ENCODE assay signal across 18 cellular contexts in the genomic region with DNA sequence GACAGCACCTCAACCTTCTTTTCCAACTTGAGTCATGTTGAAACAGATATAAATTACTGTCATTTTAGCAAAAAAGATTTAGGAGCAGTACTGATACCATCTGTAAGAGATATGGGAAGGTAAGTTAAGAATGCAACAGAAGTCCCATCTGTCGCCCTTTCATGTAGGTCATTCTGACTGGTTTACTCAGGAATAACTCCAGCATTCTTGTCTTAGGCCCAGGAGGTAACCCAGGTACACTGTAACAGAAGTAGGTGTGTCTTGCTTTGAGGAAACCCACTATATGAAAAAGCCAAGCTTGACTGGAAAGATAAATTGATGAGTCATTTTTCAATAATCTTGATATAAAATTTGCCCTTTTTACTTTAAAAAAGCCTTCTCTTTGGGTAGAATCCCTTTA.
"Had no signal": no experiment of that assay in that cellular context is flagged by ENCODE, and none has a peak within 500 bp of the region (broad histone marks: within the 10 kb centered on the region; RNA-seq: fewer than 3 reads in every experiment).

No MANE protein-coding gene starts in this region.

- H3K27ac ChIP-seq: cardiac muscle cell, dorsolateral prefrontal cortex, left ventricle myocardium inferior, neutrophil, SK-N-MC, stomach had no signal

- H3K4me3 Mint-ChIP-seq: activated B cell treated with CpG ODN at 0.5 μM for 24 hours; activated CD4-positive, alpha-beta memory T cell treated with anti-CD3 and anti-CD28 coated beads for 36 hours; activated naive CD8-positive, alpha-beta T cell; memory B cell; naive thymus-derived CD8-positive, alpha-beta T cell; T-helper 2 cell treated with Interferon-gamma antibody and Interleukin-4, amounts not matched to agents 5 μg/mL and 100 μg/mL, for 36 hours; type B pancreatic cell had no signal

- H3K4me1 Mint-ChIP-seq: activated B cell treated with CpG ODN at 0.5 μM for 24 hours, memory B cell had no signal

- H3K9me3 ChIP-seq: left ventricle myocardium inferior, neutrophil, stomach had no signal

- H3K27me3 Mint-ChIP-seq: activated B cell treated with CpG ODN at 0.5 μM for 24 hours; activated CD4-positive, alpha-beta memory T cell treated with anti-CD3 and anti-CD28 coated beads for 36 hours; activated naive CD8-positive, alpha-beta T cell; memory B cell; naive thymus-derived CD8-positive, alpha-beta T cell had no signal

- DNase-seq: activated B cell treated with CpG ODN at 0.5 μM for 24 hours; activated CD4-positive, alpha-beta memory T cell treated with anti-CD3 and anti-CD28 coated beads for 36 hours; activated CD4-positive, alpha-beta T cell treated with anti-CD3 and anti-CD28 coated beads for 4 hours; activated T-cell treated with anti-CD3 and anti-CD28 coated beads for 4 hours; dorsolateral prefrontal cortex; foreskin fibroblast; hypothalamus; left ventricle myocardium inferior; naive thymus-derived CD8-positive, alpha-beta T cell; retina; stomach had no signal

- H3K9me3 Mint-ChIP-seq: activated B cell treated with CpG ODN at 0.5 μM for 24 hours; activated CD4-positive, alpha-beta memory T cell treated with anti-CD3 and anti-CD28 coated beads for 36 hours; memory B cell; naive thymus-derived CD8-positive, alpha-beta T cell; T-helper 2 cell treated with Interferon-gamma antibody and Interleukin-4, amounts not matched to agents 5 μg/mL and 100 μg/mL, for 36 hours had no signal

- H3K27me3 ChIP-seq: cardiac muscle cell, dorsolateral prefrontal cortex, neutrophil, stomach had no signal

- ATAC-seq: naive thymus-derived CD8-positive, alpha-beta T cell had no signal

- H3K4me3 ChIP-seq: cardiac muscle cell, dorsolateral prefrontal cortex, left ventricle myocardium inferior, SK-N-MC, stomach had no signal

- H3K27ac Mint-ChIP-seq: activated B cell treated with CpG ODN at 0.5 μM for 24 hours; activated CD4-positive, alpha-beta memory T cell treated with anti-CD3 and anti-CD28 coated beads for 36 hours; activated naive CD8-positive, alpha-beta T cell; memory B cell; T-helper 2 cell treated with Interferon-gamma antibody and Interleukin-4, amounts not matched to agents 5 μg/mL and 100 μg/mL, for 36 hours; type B pancreatic cell had no signal
